Comparison of ENCODE assay signal across 9 cellular contexts in genomic region chr2:198657520-198658121, GRCh38.
DNase-seq lines count a peak whose midpoint lies in the region; ATAC-seq, FAIRE-seq and TF ChIP-seq lines count a peak whose summit lies in the region.
"Had no signal": no experiment of that assay in that cellular context is flagged by ENCODE, and none has a peak within 500 bp of the region (broad histone marks: within the 10 kb centered on the region; RNA-seq: fewer than 3 reads in every experiment).

No MANE protein-coding gene starts in this region.

- no peaks in the 10 kb centered on the region for H4K20me1 ChIP-seq in OCI-LY1 (ENCODE audit: insufficient read depth, low read length)

- H3K4me2 ChIP-seq in OCI-LY1 (ENCODE audit: low read length) = no peak overlapping the region

- FAIRE-seq in H54 (lab: Jason Lieb, UNC) = peak; percentile 33

- H3K36me3 ChIP-seq in OCI-LY1 (ENCODE audit: insufficient read depth, low read length) = no peaks in the 10 kb centered on the region

- H3K79me2 ChIP-seq in OCI-LY1 (ENCODE audit: insufficient read depth, low read length) = no peaks in the 10 kb centered on the region

- H3K27me3 ChIP-seq in OCI-LY1 (ENCODE audit: insufficient read depth, low read length) = no peaks in the 10 kb centered on the region

- no peaks in the 10 kb centered on the region for H3K4me1 ChIP-seq in OCI-LY1 (ENCODE audit: insufficient read depth, low read length, severe bottlenecking)

- DNase-seq in AG09319 (ENCODE audit: extremely low read depth, low read depth) (no peak), H54 (ENCODE audit: insufficient read length, low spot score) (no peak), head of caudate nucleus (peak in 22 of 42 donors; percentile 1 to 48 (median 16)), sciatic nerve (ENCODE audit: low spot score) (no peak), UCSD-AML1 (lab: John Stamatoyannopoulos, UW; ENCODE audit: unreplicated experiment) (no peak)
- DNase-seq: activated gamma-delta T cell treated with Interleukin-2 at 50 U/mL for 16 hours had no signal

- H3K4me3 ChIP-seq in OCI-LY1 (ENCODE audit: low read depth, low read length, poor library complexity, severe bottlenecking) = no peak overlapping the region

- no peaks in the 10 kb centered on the region for H3K9me2 ChIP-seq in OCI-LY1 (ENCODE audit: low read depth, low read length)

- no peak overlapping the region for H2AFZ ChIP-seq in OCI-LY1 (ENCODE audit: low read length)

- TF ChIP-seq CTCF in AG09319 (IDR thresholded peaks at IDR 0.05; ENCODE audit: low read depth, low read length) (peak; percentile 53), OCI-LY1 (IDR thresholded peaks at IDR 0.05; ENCODE audit: low read length) (peak; percentile 73)

- no peaks in the 10 kb centered on the region for H3K9me3 ChIP-seq in OCI-LY1 (ENCODE audit: low read length)

- no peak overlapping the region for H3K27ac ChIP-seq in OCI-LY1 (ENCODE audit: low read depth, low read length, poor library complexity, severe bottlenecking)

- no peak overlapping the region for H3K9ac ChIP-seq in OCI-LY1 (ENCODE audit: low read length)

- intact Hi-C loops in head of caudate nucleus (cut with DNase I) = no loop called here
- intact Hi-C loops in sciatic nerve (cut with DNase I) = no loop called here

- no peak for ATAC-seq in sciatic nerve
- ATAC-seq in GM18517 (IDR thresholded peaks at IDR 0.05; ENCODE audit: unreplicated experiment) = no peak
- no peak for ATAC-seq in HG03095 (IDR thresholded peaks at IDR 0.05; ENCODE audit: unreplicated experiment)

- no peaks in the 10 kb centered on the region for H3F3A ChIP-seq in OCI-LY1 (ENCODE audit: insufficient read depth, low read length)

- no peak for TF ChIP-seq POLR2A in H54 (IDR thresholded peaks at IDR 0.05; ENCODE audit: low read depth, low read length)

Comparison
In these comparisons a context has a peak if more than half of its experiments do, and no peak if none do; other contexts are left out.
1. DNase-seq: peak in head of caudate nucleus (22 of 42); none in AG09319 (single experiment), H54 (single experiment), sciatic nerve (single experiment) and UCSD-AML1 (single experiment).